ENCODE assay signal across 10 cellular contexts in the genomic region with DNA sequence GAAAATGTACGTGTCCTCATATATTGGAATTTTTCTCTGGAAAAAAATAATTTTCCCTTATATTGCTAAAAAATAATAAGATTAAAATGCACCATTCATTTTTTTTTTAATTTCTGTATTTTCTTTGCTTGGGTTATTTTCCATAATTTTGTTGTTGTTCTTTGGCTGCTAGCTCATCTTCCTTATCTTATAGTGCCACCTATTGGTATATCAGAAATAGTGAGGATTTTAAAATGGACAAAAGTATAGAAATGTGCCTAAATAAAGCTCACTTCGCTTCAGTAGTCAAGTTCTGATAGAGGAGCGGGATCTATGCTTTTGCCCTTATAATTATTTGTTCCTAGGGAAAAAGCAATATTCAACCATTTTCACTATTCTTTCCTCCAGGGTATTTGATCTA.
A peak's percentile ranks its signal among the peaks of the same experiment; 100 is the strongest.
DNase-seq lines count a peak whose midpoint lies in the region; TF ChIP-seq lines count a peak whose summit lies in the region.
"Had no signal": no experiment of that assay in that cellular context is flagged by ENCODE, and none has a peak within 500 bp of the region (broad histone marks: within the 10 kb centered on the region; RNA-seq: fewer than 3 reads in every experiment).

No MANE protein-coding gene starts in this region.

- H4K20me1 ChIP-seq in MM.1S (ENCODE audit: insufficient read depth, low read length) (no peaks in the 10 kb centered on the region), mammary epithelial cell (ENCODE audit: insufficient read depth, low read length) (no peaks in the 10 kb centered on the region)

- no peak overlapping the region for H3K4me3 Mint-ChIP-seq in neural crest cell

- no TSS peak for BruUV-seq in mammary epithelial cell (replicated peaks; lab: Mats Ljungman, UMichigan)

- H3K79me2 ChIP-seq in MM.1S (ENCODE audit: low read length) (no peaks in the 10 kb centered on the region), mammary epithelial cell (ENCODE audit: insufficient read depth, low read length) (no peaks in the 10 kb centered on the region)

- no peaks in the 10 kb centered on the region for H3K36me3 Mint-ChIP-seq in neural crest cell (ENCODE audit: low read depth)

- no peak overlapping the region for H3K27ac Mint-ChIP-seq in neural crest cell (ENCODE audit: unreplicated experiment)

- H3K36me3 ChIP-seq in MM.1S (replicated peaks; ENCODE audit: insufficient read depth, low read length) (no peaks in the 10 kb centered on the region), mammary epithelial cell (ENCODE audit: insufficient read depth, low read length) (no peaks in the 10 kb centered on the region), tibial nerve (no peaks in the 10 kb centered on the region)

- no peaks in the 10 kb centered on the region for H3K27me3 Mint-ChIP-seq in neural crest cell (ENCODE audit: low read depth)

- POLR2A ChIA-PET in GM10248 (lab: Yijun Ruan, JAX) = no interaction called here

- H3K27me3 ChIP-seq in MM.1S (replicated peaks; ENCODE audit: insufficient read depth, low read length) (no peaks in the 10 kb centered on the region), mammary epithelial cell (ENCODE audit: insufficient read depth, low read length) (no peaks in the 10 kb centered on the region), tibial nerve (peaks cover 2 to 12% of the 10 kb centered on the region in 2 donors)

- H3K4me1 ChIP-seq in MM.1S (ENCODE audit: low read length) (no peaks in the 10 kb centered on the region), mammary epithelial cell (ENCODE audit: insufficient read depth, low read length) (no peaks in the 10 kb centered on the region), tibial nerve (no peaks in the 10 kb centered on the region)

- H3K9ac ChIP-seq in MM.1S (ENCODE audit: low read length) = no peak overlapping the region
- no peak overlapping the region for H3K9ac ChIP-seq in mammary epithelial cell (ENCODE audit: insufficient read depth, low read length)

- TF ChIP-seq POLR2A in tibial nerve (IDR thresholded peaks at IDR 0.05) = no peak

- in situ Hi-C loops in mammary epithelial cell (cut with MboI; ENCODE audit: low sequenced_read_pairs in 2 of 2) = no loop called here

- WGBS in mammary epithelial cell (ENCODE audit: low coverage, missing lambda C conversion rate) = 41% methylated on average over 3 of the region's 3 CpGs
- WGBS in tibial nerve, 2 donors = 63% methylated on average over 3 of the region's 3 CpGs

- TF ChIP-seq CTCF in GM10248 (IDR thresholded peaks at IDR 0.05; ENCODE audit: control extremely low read depth, extremely low read depth, low read depth, missing control alignments) (no peak), MM.1S (IDR thresholded peaks at IDR 0.05; ENCODE audit: low read length) (peak; percentile 39), mammary epithelial cell (conservative IDR thresholded peaks at IDR 0.05 in 1 of 2, IDR thresholded peaks at IDR 0.05 in 1 of 2; ENCODE audit: extremely low read depth in 1 of 2, insufficient read depth in 1 of 2, low read depth in 1 of 2, low read length in 2 of 2) (peak; percentile 43 to 57), neural crest cell (conservative IDR thresholded peaks at IDR 0.05) (peak; percentile 85), tibial nerve (IDR thresholded peaks at IDR 0.05) (peak in 1 of 5 experiments; percentile 26)

- H3K4me2 ChIP-seq in MM.1S (ENCODE audit: low read depth, low read length) (no peak overlapping the region), mammary epithelial cell (ENCODE audit: insufficient read depth, low read depth, low read length) (no peak overlapping the region)

- dilution Hi-C loops in mammary epithelial cell (cut with HindIII; ENCODE audit: low sequenced_read_pairs) = no loop called here

- intact Hi-C loops in mammary epithelial cell (cut with micrococcal nuclease) = no loop called here

- no peak overlapping the region for H3K27ac ChIP-seq in MM.1S (ENCODE audit: low read length)
- H3K27ac ChIP-seq in mammary epithelial cell (ENCODE audit: insufficient read depth, low read depth, low read length) = no peak overlapping the region
- no peak overlapping the region for H3K27ac ChIP-seq in tibial nerve

- H3K4me1 Mint-ChIP-seq in neural crest cell = no peaks in the 10 kb centered on the region

- no peak overlapping the region for H2AFZ ChIP-seq in MM.1S (ENCODE audit: low read length)
- no peak overlapping the region for H2AFZ ChIP-seq in mammary epithelial cell (ENCODE audit: low read depth, low read length)

- no peaks in the 10 kb centered on the region for H3F3A ChIP-seq in MM.1S (ENCODE audit: insufficient read depth, low read length)

- CTCF ChIA-PET in GM10248 (lab: Yijun Ruan, JAX) = interaction anchor here (1.0 kb wide), 1 partner anchor 22 kb away, joined by 3 read pairs; no protein-coding TSS in a partner anchor
- CTCF ChIA-PET in mammary epithelial cell (lab: Charles Lee; ENCODE audit: low non-redundant PET) = no interaction called here

- H3K4me3 ChIP-seq in MM.1S (ENCODE audit: low read length) = no peak overlapping the region
- H3K4me3 ChIP-seq in mammary epithelial cell (replicated peaks in 1 of 3; ENCODE audit: insufficient read depth in 1 of 3, low read depth in 2 of 3, low read length in 3 of 3) = no peak overlapping the region
- no peak overlapping the region for H3K4me3 ChIP-seq in tibial nerve

- H3K9me2 ChIP-seq in MM.1S (replicated peaks; ENCODE audit: insufficient read depth, low read length) = no peaks in the 10 kb centered on the region

- no peak for TF ChIP-seq EP300 in tibial nerve (IDR thresholded peaks at IDR 0.05)

- peak; percentile 5 for DNase-seq in GM10248 (ENCODE audit: extremely low spot score)
- peak; percentile 25 for DNase-seq in MM.1S
- no peak for DNase-seq in mammary epithelial cell
- DNase-seq in neural crest cell (ENCODE audit: low read depth, low spot score) = no peak
- no peak for DNase-seq in tibial nerve (ENCODE audit: low spot score in 2 of 2)
- DNase-seq in central memory CD4-positive, alpha-beta T cell = no peak
- no peak for DNase-seq in NCI-H1436 (lab: John Stamatoyannopoulos, UW)
- DNase-seq: activated CD8-positive, alpha-beta memory T cell treated with anti-CD3 and anti-CD28 coated beads, Interleukin-2, amount 50 U/mL, for 48 hours; cortex of kidney; GF-D8 had no signal

- no peaks in the 10 kb centered on the region for H3K9me3 Mint-ChIP-seq in neural crest cell

- H3K9me3 ChIP-seq in MM.1S (replicated peaks; ENCODE audit: insufficient read depth, low read length) (no peaks in the 10 kb centered on the region), mammary epithelial cell (replicated peaks; ENCODE audit: insufficient read depth, low read length) (no peaks in the 10 kb centered on the region), tibial nerve (no peaks in the 10 kb centered on the region)

Comparison
In these comparisons a context has a peak if more than half of its experiments do, and no peak if none do; other contexts are left out.
1. DNase-seq: peak in GM10248 (single experiment) and MM.1S (single experiment); none in mammary epithelial cell (single experiment), neural crest cell (single experiment), tibial nerve (0 of 2), central memory CD4-positive, alpha-beta T cell (single experiment) and NCI-H1436 (single experiment).